Comparison of ENCODE assay signal across 26 cellular contexts in genomic region chr15:28945626-28946215, GRCh38. TPM values are rescaled to one million over a fixed set of nuclear protein-coding genes. Genes with fewer than 3 reads are reported as not detected.
DNase-seq lines count a peak whose midpoint lies in the region; ATAC-seq and TF ChIP-seq lines count a peak whose summit lies in the region.
"Had no signal": no experiment of that assay in that cellular context is flagged by ENCODE, and none has a peak within 500 bp of the region (broad histone marks: within the 10 kb centered on the region; RNA-seq: fewer than 3 reads in every experiment).

No MANE protein-coding gene starts in this region.

- peaks cover 0 to 6% (median 0%) of the 10 kb centered on the region in 4 donors for H3K9me3 ChIP-seq in stomach
- H3K9me3 ChIP-seq: esophagus squamous epithelium, MG63, neutrophil, prostate gland, thoracic aorta, uterus had no signal

- H3K36me3 ChIP-seq in stomach: no peaks in the 10 kb centered on the region
- H3K36me3 ChIP-seq: esophagus squamous epithelium, MG63, neutrophil, prostate gland, thoracic aorta, uterus had no signal

- H3K4me3 ChIP-seq in stomach: no peak overlapping the region
- H3K4me3 ChIP-seq: esophagus squamous epithelium, K562, MG63, PC-9, prostate gland, thoracic aorta, uterus had no signal

- 77 to 88% (median 87%) methylated on average over 13 of the region's 13 CpGs for WGBS in stomach, 5 donors

- ATAC-seq in activated T-cell treated with anti-CD3 and anti-CD28 coated beads, Interleukin-2, amount 50 U/mL, for 4 hours: no peak
- no peak for ATAC-seq in T-cell (replicated peaks in 1 of 4)
- ATAC-seq: K562; left colon; stimulated activated naive CD8-positive, alpha-beta T cell treated with anti-CD3 and anti-CD28 coated beads, Interleukin-15, Interleukin-2, amounts not matched to agents 100 U/mL and 50 U/mL, for 24 hours had no signal

- peak overlapping the region; percentile 75 to 79 for H3K27ac Mint-ChIP-seq in T-cell
- H3K27ac Mint-ChIP-seq: activated B cell treated with CpG ODN at 0.5 μM for 24 hours had no signal

- H3K4me1 ChIP-seq in stomach: no peaks in the 10 kb centered on the region
- H3K4me1 ChIP-seq: esophagus squamous epithelium, prostate gland, uterus had no signal

- H3K4me1 Mint-ChIP-seq in activated T-cell treated with anti-CD3 and anti-CD28 coated beads, Interleukin-2, amount 50 U/mL, for 4 hours (ENCODE audit: low read depth): peaks cover 81% of the 10 kb centered on the region
- H3K4me1 Mint-ChIP-seq in T-cell: peaks cover 86 to 89% (median 87%) of the 10 kb centered on the region in 3 donors
- H3K4me1 Mint-ChIP-seq: activated B cell treated with CpG ODN at 0.5 μM for 24 hours had no signal

- CTCF ChIA-PET in T-cell (lab: Charles Lee): no interaction called here

- no peak for TF ChIP-seq CTCF in stomach (IDR thresholded peaks at IDR 0.05)

- POLR2A ChIA-PET in T-cell (lab: Charles Lee): no interaction called here

- peaks cover 11% of the 10 kb centered on the region for H3K36me3 Mint-ChIP-seq in activated T-cell treated with anti-CD3 and anti-CD28 coated beads, Interleukin-2, amount 50 U/mL, for 4 hours (ENCODE audit: insufficient read depth)
- H3K36me3 Mint-ChIP-seq in T-cell: peaks cover 21% of the 10 kb centered on the region

- intact Hi-C loops in stomach (cut with DNase I; ENCODE audit: low total_unique reads): no loop called here

- no peak overlapping the region for H3K4me3 Mint-ChIP-seq in activated T-cell treated with anti-CD3 and anti-CD28 coated beads, Interleukin-2, amount 50 U/mL, for 4 hours
- peak overlapping the region in 1 of 3 donors; percentile 46 for H3K4me3 Mint-ChIP-seq in T-cell
- H3K4me3 Mint-ChIP-seq: activated B cell treated with CpG ODN at 0.5 μM for 24 hours had no signal

- H3K9me3 Mint-ChIP-seq in activated T-cell treated with anti-CD3 and anti-CD28 coated beads, Interleukin-2, amount 50 U/mL, for 4 hours: no peaks in the 10 kb centered on the region
- H3K9me3 Mint-ChIP-seq in T-cell: no peaks in the 10 kb centered on the region
- H3K9me3 Mint-ChIP-seq: activated B cell treated with CpG ODN at 0.5 μM for 24 hours had no signal

- no peaks in the 10 kb centered on the region for H3K27me3 Mint-ChIP-seq in activated T-cell treated with anti-CD3 and anti-CD28 coated beads, Interleukin-2, amount 50 U/mL, for 4 hours (ENCODE audit: low read depth)
- no peaks in the 10 kb centered on the region for H3K27me3 Mint-ChIP-seq in T-cell
- H3K27me3 Mint-ChIP-seq: CD4-positive, alpha-beta memory T cell had no signal

- TF ChIP-seq EP300 in stomach (IDR thresholded peaks at IDR 0.05): no peak

- H3K27me3 ChIP-seq in stomach: no peaks in the 10 kb centered on the region
- H3K27me3 ChIP-seq: esophagus squamous epithelium, MG63, uterus had no signal

- DNase-seq in activated T-cell treated with anti-CD3 and anti-CD28 coated beads, Interleukin-2, amount 50 U/mL, for 48 hours: peak; percentile 5 to 17
- DNase-seq in activated T-cell treated with anti-CD3 and anti-CD28 coated beads, Interleukin-2, amount 50 U/mL, for 4 hours: no peak
- DNase-seq in T-cell: no peak
- peak; percentile 62 for DNase-seq in mesenteric fat pad (ENCODE audit: low spot score)
- DNase-seq in stomach: peak; percentile 14
- DNase-seq in dermis blood vessel endothelial cell: no peak
- DNase-seq in CD1c-positive myeloid dendritic cell (ENCODE audit: extremely low spot score): no peak
- DNase-seq in SKM-1 treated with dmso at 0.1 percent for 144 hours (lab: John Stamatoyannopoulos, UW; ENCODE audit: unreplicated experiment): no peak
- DNase-seq: activated B cell treated with CpG ODN at 0.5 μM for 24 hours; CD4-positive, alpha-beta memory T cell; cortex of kidney; DMS 273 treated with DMSO at 0.1 percent for 48 hours; esophagus squamous epithelium; foreskin melanocyte; left colon; MG63; NCI-H2029; NCI-H526 treated with DMSO at 0.1 percent for 48 hours; PC-9; SHP77 treated with DMSO at 0.1 percent for 48 hours; stimulated activated naive CD8-positive, alpha-beta T cell treated with anti-CD3 and anti-CD28 coated beads, Interleukin-15, Interleukin-2, amounts not matched to agents 100 U/mL and 50 U/mL, for 24 hours; uterus had no signal

- TF ChIP-seq POLR2A in stomach (IDR thresholded peaks at IDR 0.05): no peak

- no peak overlapping the region for H3K27ac ChIP-seq in stomach
- H3K27ac ChIP-seq: esophagus squamous epithelium, neutrophil, PC-9, prostate gland, thoracic aorta, uterus had no signal

RNA-seq across cellular contexts. Expression of gene APBA2, which starts 59.9 kb away (rescaled TPM):
- 10 to 100 TPM; 11.0 to 14.7 (median 14.5) TPM for total RNA-seq in activated T-cell treated with anti-CD3 and anti-CD28 coated beads, Interleukin-2, amount 50 U/mL, for 4 hours
- total RNA-seq in T-cell (100 to 1,000 TPM in 2 of 5 donors, 10 to 100 TPM in 3; 78.9 to 118 (median 94.9) TPM), mesenteric fat pad (2.2 TPM), stomach (10 to 100 TPM in 1 of 5 donors, 1 to 10 TPM in 2, under 1 TPM in 1, not detected in 1; 0.45 to 13.3 (median 8.7) TPM), dermis blood vessel endothelial cell (18.5 and 24.1 TPM in 2 replicates)
- polyA plus RNA-seq in stomach: 1 to 10 TPM in 1 of 3 donors, under 1 TPM in 2; 0.62 to 2.0 (median 0.85) TPM
- total RNA-seq: activated B cell treated with CpG ODN at 0.5 μM for 24 hours, PC-9 had no signal

Comparison
In these comparisons a context has a peak if more than half of its experiments do, and no peak if none do; other contexts are left out.
1. DNase-seq: peak in activated T-cell treated with anti-CD3 and anti-CD28 coated beads, Interleukin-2, amount 50 U/mL, for 48 hours (2 of 2), mesenteric fat pad (single experiment) and stomach (single experiment); none in activated T-cell treated with anti-CD3 and anti-CD28 coated beads, Interleukin-2, amount 50 U/mL, for 4 hours (single experiment), T-cell (0 of 34), dermis blood vessel endothelial cell (single experiment), CD1c-positive myeloid dendritic cell (single experiment) and SKM-1 treated with dmso at 0.1 percent for 144 hours (single experiment).